Comparison of ENCODE assay signal across 1 cellular context in the genomic region with DNA sequence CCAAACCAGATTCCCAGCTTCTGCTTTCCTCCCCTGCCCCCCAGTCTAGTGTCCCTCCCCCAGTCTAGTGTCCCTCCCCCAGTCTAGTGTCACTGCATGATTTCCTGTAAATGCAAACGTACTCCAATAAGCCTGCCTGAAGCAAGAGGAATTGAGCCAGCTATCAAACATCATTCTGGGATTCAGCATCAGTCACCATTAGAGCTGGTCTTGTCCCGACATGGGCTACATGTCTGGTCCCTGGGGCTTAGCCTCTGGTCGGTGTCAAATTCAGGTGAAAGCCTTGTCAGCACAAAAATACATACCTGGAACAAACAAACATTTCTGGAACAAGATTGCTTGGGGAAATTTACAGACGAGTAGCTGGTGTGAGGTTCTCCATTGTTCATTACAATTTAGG.
A peak's percentile ranks its signal among the peaks of the same experiment; 100 is the strongest.
TF ChIP-seq lines count a peak whose summit lies in the region.

No MANE protein-coding gene starts in this region.

TF ChIP-seq in HepG2, 621 proteins besides CTCF, POLR2A, EP300 and RAD21:
- TF ChIP-seq MAFK (conservative IDR thresholded peaks at IDR 0.05 in 1 of 2, IDR thresholded peaks at IDR 0.05 in 1 of 2; ENCODE audit: low read length in 2 of 2) = 0 out of 4 replicates have a peak, but pooled peaks have one; percentile 5 to 6
- TF ChIP-seq, protein P1, sequence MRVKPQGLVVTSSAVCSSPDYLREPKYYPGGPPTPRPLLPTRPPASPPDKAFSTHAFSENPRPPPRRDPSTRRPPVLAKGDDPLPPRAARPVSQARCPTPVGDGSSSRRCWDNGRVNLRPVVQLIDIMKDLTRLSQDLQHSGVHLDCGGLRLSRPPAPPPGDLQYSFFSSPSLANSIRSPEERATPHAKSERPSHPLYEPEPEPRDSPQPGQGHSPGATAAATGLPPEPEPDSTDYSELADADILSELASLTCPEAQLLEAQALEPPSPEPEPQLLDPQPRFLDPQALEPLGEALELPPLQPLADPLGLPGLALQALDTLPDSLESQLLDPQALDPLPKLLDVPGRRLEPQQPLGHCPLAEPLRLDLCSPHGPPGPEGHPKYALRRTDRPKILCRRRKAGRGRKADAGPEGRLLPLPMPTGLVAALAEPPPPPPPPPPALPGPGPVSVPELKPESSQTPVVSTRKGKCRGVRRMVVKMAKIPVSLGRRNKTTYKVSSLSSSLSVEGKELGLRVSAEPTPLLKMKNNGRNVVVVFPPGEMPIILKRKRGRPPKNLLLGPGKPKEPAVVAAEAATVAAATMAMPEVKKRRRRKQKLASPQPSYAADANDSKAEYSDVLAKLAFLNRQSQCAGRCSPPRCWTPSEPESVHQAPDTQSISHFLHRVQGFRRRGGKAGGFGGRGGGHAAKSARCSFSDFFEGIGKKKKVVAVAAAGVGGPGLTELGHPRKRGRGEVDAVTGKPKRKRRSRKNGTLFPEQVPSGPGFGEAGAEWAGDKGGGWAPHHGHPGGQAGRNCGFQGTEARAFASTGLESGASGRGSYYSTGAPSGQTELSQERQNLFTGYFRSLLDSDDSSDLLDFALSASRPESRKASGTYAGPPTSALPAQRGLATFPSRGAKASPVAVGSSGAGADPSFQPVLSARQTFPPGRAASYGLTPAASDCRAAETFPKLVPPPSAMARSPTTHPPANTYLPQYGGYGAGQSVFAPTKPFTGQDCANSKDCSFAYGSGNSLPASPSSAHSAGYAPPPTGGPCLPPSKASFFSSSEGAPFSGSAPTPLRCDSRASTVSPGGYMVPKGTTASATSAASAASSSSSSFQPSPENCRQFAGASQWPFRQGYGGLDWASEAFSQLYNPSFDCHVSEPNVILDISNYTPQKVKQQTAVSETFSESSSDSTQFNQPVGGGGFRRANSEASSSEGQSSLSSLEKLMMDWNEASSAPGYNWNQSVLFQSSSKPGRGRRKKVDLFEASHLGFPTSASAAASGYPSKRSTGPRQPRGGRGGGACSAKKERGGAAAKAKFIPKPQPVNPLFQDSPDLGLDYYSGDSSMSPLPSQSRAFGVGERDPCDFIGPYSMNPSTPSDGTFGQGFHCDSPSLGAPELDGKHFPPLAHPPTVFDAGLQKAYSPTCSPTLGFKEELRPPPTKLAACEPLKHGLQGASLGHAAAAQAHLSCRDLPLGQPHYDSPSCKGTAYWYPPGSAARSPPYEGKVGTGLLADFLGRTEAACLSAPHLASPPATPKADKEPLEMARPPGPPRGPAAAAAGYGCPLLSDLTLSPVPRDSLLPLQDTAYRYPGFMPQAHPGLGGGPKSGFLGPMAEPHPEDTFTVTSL (CRISPR knock-in tag; IDR thresholded peaks at IDR 0.05; ENCODE audit: borderline replicate concordance) = no peak
- TF ChIP-seq ZNF724P (CRISPR knock-in tag; IDR thresholded peaks at IDR 0.05; ENCODE audit: borderline replicate concordance) = no peak
